8 cellular contexts compared by ENCODE assay signal in genomic region chr20:20824924-20825584, GRCh38.
DNase-seq lines count a peak whose midpoint lies in the region; ATAC-seq, FAIRE-seq and TF ChIP-seq lines count a peak whose summit lies in the region.

No MANE protein-coding gene starts in this region.

- H3K4me3 ChIP-seq in ACC112 (ENCODE audit: low read depth, low read length) = no peak overlapping the region
- H3K4me3 ChIP-seq in heart left ventricle = no peak overlapping the region

- H3K9me3 ChIP-seq in heart left ventricle = no peaks in the 10 kb centered on the region

- peak overlapping the region; percentile 1 for H2AFZ ChIP-seq in ACC112 (ENCODE audit: low read length, unreplicated experiment)

- H3K27ac ChIP-seq in ACC112 (ENCODE audit: low read depth, low read length) (no peak overlapping the region), heart left ventricle (no peak overlapping the region)

- ATAC-seq in heart left ventricle (peak in 3 of 4 donors; percentile 68 to 82 (median 77)), GM21717 (IDR thresholded peaks at IDR 0.05; ENCODE audit: unreplicated experiment) (no peak)

- intact Hi-C loops in heart left ventricle (cut with DNase I) = loop anchor here (1.0 to 10.0 kb wide), 7 partner anchors 120 to 233 kb away; no protein-coding TSS in a partner anchor

- TF ChIP-seq POLR2A in heart left ventricle (IDR thresholded peaks at IDR 0.05) = no peak

- TF ChIP-seq RAD21 in Ishikawa (IDR thresholded peaks at IDR 0.05; ENCODE audit: low read depth) = peak; percentile 75

- H3K4me1 ChIP-seq in ACC112 (ENCODE audit: control insufficient read depth, insufficient read depth, low read length, unreplicated experiment) (no peaks in the 10 kb centered on the region), heart left ventricle (peaks cover 0 to 7% (median 0%) of the 10 kb centered on the region in 12 donors)

- H3K79me2 ChIP-seq in ACC112 (ENCODE audit: control insufficient read depth, insufficient read depth, low read length, unreplicated experiment) = no peaks in the 10 kb centered on the region

- H3K36me3 ChIP-seq in ACC112 (ENCODE audit: insufficient read depth, low read length) (no peaks in the 10 kb centered on the region), heart left ventricle (no peaks in the 10 kb centered on the region)

- peak; percentile 85 for FAIRE-seq in GM18507 (lab: Jason Lieb, UNC)

- TF ChIP-seq EP300 in Ishikawa (IDR thresholded peaks at IDR 0.05; ENCODE audit: borderline replicate concordance) = no peak

- WGBS in heart left ventricle, 4 donors = 14 to 16% (median 15%) methylated on average over 18 of the region's 18 CpGs

- TF ChIP-seq CTCF in heart left ventricle (IDR thresholded peaks at IDR 0.05) = peak; percentile 71 to 91 (median 88)

- H3K27me3 ChIP-seq in ACC112 (ENCODE audit: insufficient read depth, low read length) = peaks cover 40% of the 10 kb centered on the region
- H3K27me3 ChIP-seq in heart left ventricle = peaks cover 0 to 20% (median 0%) of the 10 kb centered on the region in 9 donors

- peak; percentile 38 for DNase-seq in GM18507 (ENCODE audit: extremely low spot score, insufficient read length, low read depth)
- peak; percentile 45 for DNase-seq in RPMI7951 (ENCODE audit: low read depth)
- peak; percentile 29 for DNase-seq in activated naive CD4-positive, alpha-beta T cell treated with Interleukin-2 at 50 U/mL for 16 hours
- DNase-seq in heart left ventricle = peak; percentile 46 to 78 (median 60)
- peak; percentile 28 for DNase-seq in putamen (ENCODE audit: low spot score)

TF ChIP-seq in Ishikawa, 13 proteins besides CTCF, POLR2A, EP300 and RAD21:
- no peak for TF ChIP-seq MAX (IDR thresholded peaks at IDR 0.05)
- TF ChIP-seq ZBTB7A (IDR thresholded peaks at IDR 0.05; ENCODE audit: low read depth) = no peak
- no peak for TF ChIP-seq CEBPB (IDR thresholded peaks at IDR 0.05)
- no peak for TF ChIP-seq USF1 (IDR thresholded peaks at IDR 0.05)
- no peak for TF ChIP-seq TCF12 (IDR thresholded peaks at IDR 0.05; ENCODE audit: low read depth)
- no peak for TF ChIP-seq CREB1 (IDR thresholded peaks at IDR 0.05; ENCODE audit: low read depth)
- TF ChIP-seq TEAD4 (IDR thresholded peaks at IDR 0.05) = no peak
- TF ChIP-seq EGR1 (IDR thresholded peaks at IDR 0.05) = no peak
- no peak for TF ChIP-seq NFIC (IDR thresholded peaks at IDR 0.05)
- TF ChIP-seq TAF1 (IDR thresholded peaks at IDR 0.05; ENCODE audit: low read depth) = no peak
- no peak for TF ChIP-seq REST (IDR thresholded peaks at IDR 0.05; ENCODE audit: low read depth)
- no peak for TF ChIP-seq YY1 (IDR thresholded peaks at IDR 0.05; ENCODE audit: low read depth)
- TF ChIP-seq FOXM1 (IDR thresholded peaks at IDR 0.05; ENCODE audit: borderline replicate concordance, low read depth) = no peak
TF ChIP-seq in Ishikawa: peak in this region for 0.
